ENCODE assay signal across 21 cellular contexts in genomic region chr17:80923211-80924110, GRCh38.
"Had no signal": no experiment of that assay in that cellular context is flagged by ENCODE, and none has a peak within 500 bp of the region (broad histone marks: within the 10 kb centered on the region; RNA-seq: fewer than 3 reads in every experiment).

No MANE protein-coding gene starts in this region.

- H3K4me3 Mint-ChIP-seq: activated naive CD8-positive, alpha-beta T cell; central memory CD8-positive, alpha-beta T cell; neural crest cell; stimulated activated naive CD8-positive, alpha-beta T cell treated with anti-CD3 and anti-CD28 coated beads, Interleukin-15, amount 100 ng/mL, for 72 hours had no signal

- H3K9me3 Mint-ChIP-seq: central memory CD8-positive, alpha-beta T cell; neural crest cell; stimulated activated naive CD8-positive, alpha-beta T cell treated with anti-CD3 and anti-CD28 coated beads, Interleukin-15, amount 100 ng/mL, for 72 hours had no signal

- H3K36me3 ChIP-seq: colonic mucosa had no signal

- DNase-seq: activated CD4-positive, CD25-positive, alpha-beta regulatory T cell treated with anti-CD3 and anti-CD28 coated beads, Interleukin-2, amount 50 U/mL, for 72 hours; activated T-cell treated with anti-CD3 and anti-CD28 coated beads, Interleukin-2, amount 50 U/mL, for 1 hour; colonic mucosa; esophagus squamous epithelium; left cardiac atrium; mesenchymal stem cell; retina; stimulated activated CD4-positive, alpha-beta T cell treated with anti-CD3 and anti-CD28 coated beads, Interleukin-4, amount 100 ng/mL, for 24 hours; stimulated activated naive CD8-positive, alpha-beta T cell treated with anti-CD3 and anti-CD28 coated beads, Interleukin-15, amount 100 ng/mL, for 72 hours; T-helper 1 cell; WERI-Rb-1 had no signal

- H3K4me1 Mint-ChIP-seq: central memory CD8-positive, alpha-beta T cell; stimulated activated naive CD8-positive, alpha-beta T cell treated with anti-CD3 and anti-CD28 coated beads, Interleukin-15, amount 100 ng/mL, for 72 hours had no signal

- ATAC-seq: gastroesophageal sphincter, heart left ventricle, left cardiac atrium, mucosa of descending colon had no signal

- H3K9me3 ChIP-seq: adrenal gland, colonic mucosa, esophagus squamous epithelium, gastroesophageal sphincter, heart left ventricle, mucosa of descending colon, suprapubic skin, tibial nerve had no signal

- H3K4me3 ChIP-seq: adrenal gland, colonic mucosa, esophagus squamous epithelium, gastroesophageal sphincter, heart left ventricle, mucosa of descending colon, suprapubic skin, tibial nerve had no signal

- H3K27me3 Mint-ChIP-seq: activated naive CD8-positive, alpha-beta T cell; central memory CD8-positive, alpha-beta T cell; progenitor cell of endocrine pancreas; stimulated activated naive CD8-positive, alpha-beta T cell treated with anti-CD3 and anti-CD28 coated beads, Interleukin-15, amount 100 ng/mL, for 72 hours had no signal

- H3K27me3 ChIP-seq: adrenal gland, colonic mucosa, esophagus squamous epithelium, gastroesophageal sphincter, heart left ventricle, suprapubic skin, tibial nerve had no signal

- H3K27ac Mint-ChIP-seq: activated naive CD8-positive, alpha-beta T cell had no signal

- H3K4me1 ChIP-seq: colonic mucosa had no signal

- H3K27ac ChIP-seq: adrenal gland, colonic mucosa, esophagus squamous epithelium, gastroesophageal sphincter, heart left ventricle, suprapubic skin, tibial nerve, WERI-Rb-1 had no signal
